28 cellular contexts compared by ENCODE assay signal in genomic region chr10:85900060-85900459, GRCh38.
"Had no signal": no experiment of that assay in that cellular context is flagged by ENCODE, and none has a peak within 500 bp of the region (broad histone marks: within the 10 kb centered on the region; RNA-seq: fewer than 3 reads in every experiment).

No MANE protein-coding gene starts in this region.

- H3K36me3 ChIP-seq: left lung, lower lobe of right lung, neural progenitor cell, neutrophil, ovary, right atrium auricular region, suprapubic skin, thoracic aorta, tibial artery, upper lobe of right lung had no signal

- H3K9me3 ChIP-seq: left lung, lower lobe of right lung, neutrophil, right atrium auricular region, suprapubic skin, thoracic aorta, tibial artery, upper lobe of right lung had no signal

- H3K27me3 ChIP-seq: left lung, neural progenitor cell, neutrophil, ovary, right atrium auricular region, suprapubic skin, tibial artery, upper lobe of right lung had no signal

- H2AFZ ChIP-seq: neural progenitor cell had no signal

- H3K4me1 ChIP-seq: left lung, lower lobe of right lung, neural progenitor cell, right atrium auricular region, suprapubic skin, tibial artery, upper lobe of right lung had no signal

- DNase-seq: hypothalamus; immature natural killer cell; kidney; left colon; left lung; lower lobe of right lung; mammary epithelial cell; mesenchymal stem cell; naive thymus-derived CD8-positive, alpha-beta T cell; occipital lobe; ovary; stimulated activated CD4-positive, alpha-beta T cell treated with anti-CD3 and anti-CD28 coated beads, Interleukin-12 subunit alpha, Interleukin-12 subunit beta, amount 100 ng/mL, for 4 hours; stimulated activated CD4-positive, alpha-beta T cell treated with anti-CD3 and anti-CD28 coated beads, Interleukin-15, amount 100 ng/mL, for 24 hours; stimulated activated CD4-positive, alpha-beta T cell treated with anti-CD3 and anti-CD28 coated beads, Interleukin-4, amount 100 ng/mL, for 24 hours; stimulated activated naive CD4-positive, alpha-beta T cell; tibial artery; trophoblast cell; upper lobe of right lung had no signal

- H3K9ac ChIP-seq: neural progenitor cell had no signal

- H3K27ac ChIP-seq: left lung, lower lobe of right lung, neural progenitor cell, neutrophil, ovary, right atrium auricular region, skin epidermis, suprapubic skin, thoracic aorta, tibial artery, upper lobe of right lung had no signal

- ATAC-seq: left colon; left lung; lower lobe of right lung; naive thymus-derived CD8-positive, alpha-beta T cell; sciatic nerve; stimulated activated effector memory CD8-positive, alpha-beta T cell treated with anti-CD3 and anti-CD28 coated beads, Interleukin-12 subunit alpha, Interleukin-12 subunit beta, amount 100 ng/mL, for 72 hours; upper lobe of right lung had no signal

- FAIRE-seq: islet of Langerhans, kidney, urothelium cell line had no signal

- H3K4me2 ChIP-seq: neural progenitor cell had no signal

- H3K4me3 ChIP-seq: left lung, lower lobe of right lung, neural progenitor cell, ovary, right atrium auricular region, skin epidermis, suprapubic skin, thoracic aorta, tibial artery, upper lobe of right lung had no signal
